ENCODE assay signal across 10 cellular contexts in genomic region chr10:101816375-101816773, GRCh38. TPM values are rescaled to one million over a fixed set of nuclear protein-coding genes. Genes with fewer than 3 reads are reported as not detected.
DNase-seq lines count a peak whose midpoint lies in the region; ATAC-seq, FAIRE-seq and TF ChIP-seq lines count a peak whose summit lies in the region.
"Had no signal": no experiment of that assay in that cellular context is flagged by ENCODE, and none has a peak within 500 bp of the region (broad histone marks: within the 10 kb centered on the region; RNA-seq: fewer than 3 reads in every experiment).

No MANE protein-coding gene starts in this region.

- H3K27me3 ChIP-seq in adipocyte (replicated peaks; ENCODE audit: control insufficient read depth, insufficient read depth, low read length) (no peaks in the 10 kb centered on the region), HepG2 (ENCODE audit: control insufficient read depth in 1 of 2, insufficient read depth in 2 of 2, low read length in 2 of 2) (no peaks in the 10 kb centered on the region; a peak in 1 of 5 replicates), thymus (ENCODE audit: control insufficient read depth, insufficient read depth) (no peaks in the 10 kb centered on the region)

- no peaks in the 10 kb centered on the region for H3K27me3 Mint-ChIP-seq in activated CD4-positive, alpha-beta T cell treated with anti-CD3 and anti-CD28 coated beads, Interleukin-2, amount 10 ng/mL, durations not matched to agents 24 days and 14 days

- FAIRE-seq in HepG2 (lab: Jason Lieb, UNC) = no peak
- FAIRE-seq: colon had no signal

- POLR2A ChIA-PET in HepG2 (lab: Yijun Ruan, JAX) = interaction anchor here (0.7 kb wide), 1 partner anchor 9 kb away, joined by 3 read pairs; no protein-coding TSS in a partner anchor

- H3K4me3 ChIP-seq in adipocyte (ENCODE audit: low read length) (peak overlapping the region; percentile 90), HepG2 (replicated peaks in 1 of 3; ENCODE audit: insufficient read depth in 1 of 3, low read depth in 2 of 3, low read length in 3 of 3) (peak overlapping the region; percentile 81 to 95 (median 89)), thymus (ENCODE audit: low read length) (peak overlapping the region; percentile 100)

- H3K9me3 ChIP-seq in adipocyte (ENCODE audit: control insufficient read depth, low read length) (no peaks in the 10 kb centered on the region), HepG2 (ENCODE audit: low read length) (no peaks in the 10 kb centered on the region), thymus (ENCODE audit: control insufficient read depth) (no peaks in the 10 kb centered on the region)

- H3K79me2 ChIP-seq in HepG2 (ENCODE audit: insufficient read depth, low read length) = peaks cover 74% of the 10 kb centered on the region

- H3K4me1 ChIP-seq in adipocyte (ENCODE audit: control insufficient read depth, insufficient read depth, low read length) = peaks cover 33% of the 10 kb centered on the region
- H3K4me1 ChIP-seq in HepG2 (ENCODE audit: insufficient read depth, low read length) = peaks cover 36% of the 10 kb centered on the region
- peaks cover 25% of the 10 kb centered on the region for H3K4me1 ChIP-seq in thymus (ENCODE audit: control insufficient read depth, insufficient read depth, low read length)

- H2AFZ ChIP-seq in HepG2 (ENCODE audit: low read length) = no peak overlapping the region

- H3K4me3 Mint-ChIP-seq in activated CD4-positive, alpha-beta T cell treated with anti-CD3 and anti-CD28 coated beads, Interleukin-2, amount 10 ng/mL, durations not matched to agents 24 days and 14 days = peak overlapping the region; percentile 89

- TF ChIP-seq POLR2A in HepG2 (IDR thresholded peaks at IDR 0.05; ENCODE audit: insufficient read depth in 1 of 2, low read depth in 2 of 2, low read length in 2 of 2) = no peak

- no peak for TF ChIP-seq RAD21 in HepG2 (CRISPR knock-in tag; IDR thresholded peaks at IDR 0.05)

- no peak for DNase-seq in activated CD4-positive, alpha-beta T cell treated with anti-CD3 and anti-CD28 coated beads, Interleukin-2, amount 10 ng/mL, durations not matched to agents 24 days and 14 days
- no peak for DNase-seq in activated CD4-positive, alpha-beta T cell treated with anti-CD3 and anti-CD28 coated beads for 1 hour
- DNase-seq in adipocyte (ENCODE audit: low read depth) = peak; percentile 53
- DNase-seq in HepG2 (ENCODE audit: low spot score) = no peak
- no peak for DNase-seq in left lobe of liver (ENCODE audit: low spot score)
- no peak for DNase-seq in kidney tubule cell (ENCODE audit: low spot score)

- CTCF ChIA-PET in HepG2 (lab: Yijun Ruan, JAX; ENCODE audit: low intra/inter-chr PET ratio, low total read pairs) = no interaction called here

- H3K4me1 Mint-ChIP-seq in activated CD4-positive, alpha-beta T cell treated with anti-CD3 and anti-CD28 coated beads, Interleukin-2, amount 10 ng/mL, durations not matched to agents 24 days and 14 days = peaks cover 47% of the 10 kb centered on the region

- in situ Hi-C loops in HepG2 (cut with HindIII; ENCODE audit: extremely low pct_ligation_motif_present, low pct_unique_long_range_greater_than_20kb) = no loop called here

- H3K27ac ChIP-seq in HepG2 (ENCODE audit: extremely low read length, insufficient read depth, low read length) (peak overlapping the region; percentile 16), thymus (ENCODE audit: low read depth) (no peak overlapping the region)

- peaks cover 46% of the 10 kb centered on the region for H4K20me1 ChIP-seq in HepG2 (ENCODE audit: insufficient read depth, low read length)

- H3K27ac Mint-ChIP-seq in activated CD4-positive, alpha-beta T cell treated with anti-CD3 and anti-CD28 coated beads, Interleukin-2, amount 10 ng/mL, durations not matched to agents 24 days and 14 days = peak overlapping the region; percentile 82

- peaks cover 35% of the 10 kb centered on the region for H3K36me3 Mint-ChIP-seq in activated CD4-positive, alpha-beta T cell treated with anti-CD3 and anti-CD28 coated beads, Interleukin-2, amount 10 ng/mL, durations not matched to agents 24 days and 14 days (ENCODE audit: low read depth)

- H3K4me2 ChIP-seq in HepG2 (ENCODE audit: low read depth, low read length) = peak overlapping the region; percentile 94

- intact Hi-C loops in activated CD4-positive, alpha-beta T cell treated with anti-CD3 and anti-CD28 coated beads, Interleukin-2, amount 10 ng/mL, durations not matched to agents 24 days and 14 days (cut with micrococcal nuclease) = loop anchor here (1.0 to 10.0 kb wide), 6 partner anchors 9 to 1282 kb away; partner anchors contain the start of genes BTRC, HIF1AN and PPRC1
- intact Hi-C loops in HepG2 (cut with micrococcal nuclease; ENCODE audit: unreplicated experiment) = loop anchor here (10.0 kb wide), 1 partner anchor 688 kb away; the partner anchor contains the start of genes ACTR1A and SUFU

- TF ChIP-seq EP300 in HepG2 (IDR thresholded peaks at IDR 0.05; ENCODE audit: low read depth in 2 of 2, low read length in 2 of 2) (no peak), HepG2 (CRISPR knock-in tag; IDR thresholded peaks at IDR 0.05; ENCODE audit: borderline replicate concordance) (no peak)

- H3K36me3 ChIP-seq in adipocyte (ENCODE audit: control insufficient read depth, insufficient read depth, low read length, severe bottlenecking) = peaks cover 24% of the 10 kb centered on the region
- H3K36me3 ChIP-seq in HepG2 (replicated peaks in 1 of 2; ENCODE audit: control insufficient read depth in 1 of 2, insufficient read depth in 2 of 2, low read length in 2 of 2) = peaks cover 2 to 15% of the 10 kb centered on the region in 2 experiments; a peak in 4 of 5 replicates
- H3K36me3 ChIP-seq in thymus (ENCODE audit: control insufficient read depth, insufficient read depth) = peaks cover 18% of the 10 kb centered on the region

- 4% methylated on average over 5 of the region's 5 CpGs for WGBS in HepG2 (ENCODE audit: low lambda C conversion rate)
- WGBS in thymus = 5% methylated on average over 5 of the region's 5 CpGs

- H3K9me3 Mint-ChIP-seq in activated CD4-positive, alpha-beta T cell treated with anti-CD3 and anti-CD28 coated beads, Interleukin-2, amount 10 ng/mL, durations not matched to agents 24 days and 14 days = no peaks in the 10 kb centered on the region

- BruUV-seq in HepG2 (replicated peaks; lab: Mats Ljungman, UMichigan) = no TSS peak

- TF ChIP-seq CTCF in HepG2 (CRISPR knock-in tag; IDR thresholded peaks at IDR 0.05) = no peak

- ATAC-seq in HepG2 (no peak), GM18861 (IDR thresholded peaks at IDR 0.05; ENCODE audit: unreplicated experiment) (no peak), left lobe of liver (no peak)

- H3K9ac ChIP-seq in adipocyte (ENCODE audit: low read length) = peak overlapping the region; percentile 97
- peak overlapping the region; percentile 87 for H3K9ac ChIP-seq in HepG2 (ENCODE audit: insufficient read depth, low read depth, low read length)

RNA-seq across cellular contexts. Expression of gene OGA, which starts 1.9 kb away (rescaled TPM):
- total RNA-seq in activated CD4-positive, alpha-beta T cell treated with anti-CD3 and anti-CD28 coated beads, Interleukin-2, amount 10 ng/mL, durations not matched to agents 24 days and 14 days = 99.9 and 102 TPM in 2 replicates
- total RNA-seq in HepG2 (2016; rRNA removed; fragmentation: Illumina TruSeq; extraction: Trizol) = 33.2 and 36.5 TPM in 2 replicates
- total RNA-seq in HepG2 (2016; cell fraction: cytosol; rRNA removed; fragmentation: Illumina TruSeq; extraction: Trizol; ENCODE audit: low read depth) = 23.2 and 27.7 TPM in 2 replicates
- total RNA-seq in HepG2 (2016; cell fraction: insoluble cytoplasmic fraction; rRNA removed; fragmentation: Illumina TruSeq; extraction: Trizol) = 30.6 and 34.0 TPM in 2 replicates
- total RNA-seq in HepG2 (2016; cell fraction: membrane; rRNA removed; fragmentation: Illumina TruSeq; extraction: Trizol) = 23.7 and 29.9 TPM in 2 replicates
- total RNA-seq in HepG2 (2016; cell fraction: nucleus; rRNA removed; fragmentation: Illumina TruSeq; extraction: Trizol) = 50.1 and 59.4 TPM in 2 replicates
- polyA plus RNA-seq in HepG2 (2011; rRNA removed) = 35.5 and 39.8 TPM in 2 replicates
- 7.7 and 10.8 TPM in 2 replicates for polyA plus RNA-seq in HepG2 (2011; cell fraction: cytosol; rRNA removed)
- polyA plus RNA-seq in HepG2 (2011; cell fraction: nucleus; rRNA removed) = 66.7 and 69.3 TPM in 2 replicates
- 35.2 and 48.0 TPM in 2 replicates for polyA plus RNA-seq in HepG2 (2012)
- polyA plus RNA-seq in HepG2 (2016; cell fraction: cytosol; fragmentation: Illumina TruSeq; extraction: Trizol; ENCODE audit: low read depth) = 1.0 and 1.1 TPM in 2 replicates
- 24.3 and 27.7 TPM in 2 replicates for polyA plus RNA-seq in HepG2 (2016; cell fraction: insoluble cytoplasmic fraction; fragmentation: Illumina TruSeq; extraction: Trizol; ENCODE audit: low read depth)
- polyA plus RNA-seq in HepG2 (2016; cell fraction: membrane; fragmentation: Illumina TruSeq; extraction: Trizol; ENCODE audit: low read depth) = 2.9 and 3.6 TPM in 2 replicates
- polyA plus RNA-seq in HepG2 (2016; cell fraction: nucleus; fragmentation: Illumina TruSeq; extraction: Trizol; ENCODE audit: insufficient read depth, low read depth) = 105 and 122 TPM in 2 replicates
- polyA minus RNA-seq in HepG2 (2011; rRNA and poly(A)+ RNA removed; ENCODE audit: low replicate concordance) = 18.7 and 34.4 TPM in 2 replicates
- 18.9 and 20.4 TPM in 2 replicates for polyA minus RNA-seq in HepG2 (2011; cell fraction: cytosol; rRNA and poly(A)+ RNA removed)
- 91.7 and 107 TPM in 2 replicates for polyA minus RNA-seq in HepG2 (2011; cell fraction: nucleus; rRNA and poly(A)+ RNA removed)
- 154 TPM for polyA plus RNA-seq in thymus
- 32.8 TPM for total RNA-seq in left lobe of liver

RNA-seq across cellular contexts. Expression of gene KCNIP2, which starts 27.2 kb away (rescaled TPM):
- total RNA-seq in activated CD4-positive, alpha-beta T cell treated with anti-CD3 and anti-CD28 coated beads, Interleukin-2, amount 10 ng/mL, durations not matched to agents 24 days and 14 days = 2.3 and 3.5 TPM in 2 replicates
- total RNA-seq in HepG2 (2016; rRNA removed; fragmentation: Illumina TruSeq; extraction: Trizol) (0.42 TPM in 1 of 2 replicates, not detected in the other), left lobe of liver (1.4 TPM)
- total RNA-seq in HepG2 (2016; cell fraction: cytosol; rRNA removed; fragmentation: Illumina TruSeq; extraction: Trizol; ENCODE audit: low read depth) = not detected in 2 replicates
- 0.13 and 0.52 TPM in 2 replicates for total RNA-seq in HepG2 (2016; cell fraction: insoluble cytoplasmic fraction; rRNA removed; fragmentation: Illumina TruSeq; extraction: Trizol)
- not detected in 2 replicates for total RNA-seq in HepG2 (2016; cell fraction: membrane; rRNA removed; fragmentation: Illumina TruSeq; extraction: Trizol)
- 1.1 and 1.7 TPM in 2 replicates for total RNA-seq in HepG2 (2016; cell fraction: nucleus; rRNA removed; fragmentation: Illumina TruSeq; extraction: Trizol)
- polyA plus RNA-seq in HepG2 (2011; rRNA removed) (0.70 and 0.88 TPM in 2 replicates), thymus (1.3 TPM)
- 0.13 TPM in 1 of 2 replicates, not detected in the other for polyA plus RNA-seq in HepG2 (2011; cell fraction: cytosol; rRNA removed)
- polyA plus RNA-seq in HepG2 (2011; cell fraction: nucleus; rRNA removed) = 3.4 and 3.8 TPM in 2 replicates
- 1.0 and 1.6 TPM in 2 replicates for polyA plus RNA-seq in HepG2 (2012)
- not detected in 2 replicates for polyA plus RNA-seq in HepG2 (2016; cell fraction: cytosol; fragmentation: Illumina TruSeq; extraction: Trizol; ENCODE audit: low read depth)
- polyA plus RNA-seq in HepG2 (2016; cell fraction: insoluble cytoplasmic fraction; fragmentation: Illumina TruSeq; extraction: Trizol; ENCODE audit: low read depth) = not detected in 2 replicates
- not detected in 2 replicates for polyA plus RNA-seq in HepG2 (2016; cell fraction: membrane; fragmentation: Illumina TruSeq; extraction: Trizol; ENCODE audit: low read depth)
- 2.7 and 2.9 TPM in 2 replicates for polyA plus RNA-seq in HepG2 (2016; cell fraction: nucleus; fragmentation: Illumina TruSeq; extraction: Trizol; ENCODE audit: insufficient read depth, low read depth)
- polyA minus RNA-seq in HepG2 (2011; rRNA and poly(A)+ RNA removed; ENCODE audit: low replicate concordance) = 1.2 and 2.3 TPM in 2 replicates
- not detected in 2 replicates for polyA minus RNA-seq in HepG2 (2011; cell fraction: cytosol; rRNA and poly(A)+ RNA removed)
- polyA minus RNA-seq in HepG2 (2011; cell fraction: nucleus; rRNA and poly(A)+ RNA removed) = 4.1 and 7.7 TPM in 2 replicates

RNA-seq across cellular contexts. Expression of gene NPM3, which starts 33.1 kb away (rescaled TPM):
- total RNA-seq in activated CD4-positive, alpha-beta T cell treated with anti-CD3 and anti-CD28 coated beads, Interleukin-2, amount 10 ng/mL, durations not matched to agents 24 days and 14 days = 172 and 175 TPM in 2 replicates
- total RNA-seq in HepG2 (2016; rRNA removed; fragmentation: Illumina TruSeq; extraction: Trizol) = 129 and 160 TPM in 2 replicates
- total RNA-seq in HepG2 (2016; cell fraction: cytosol; rRNA removed; fragmentation: Illumina TruSeq; extraction: Trizol; ENCODE audit: low read depth) = 72.9 and 79.2 TPM in 2 replicates
- total RNA-seq in HepG2 (2016; cell fraction: insoluble cytoplasmic fraction; rRNA removed; fragmentation: Illumina TruSeq; extraction: Trizol) = 127 and 156 TPM in 2 replicates
- total RNA-seq in HepG2 (2016; cell fraction: membrane; rRNA removed; fragmentation: Illumina TruSeq; extraction: Trizol) = 118 and 120 TPM in 2 replicates
- 40.1 and 46.2 TPM in 2 replicates for total RNA-seq in HepG2 (2016; cell fraction: nucleus; rRNA removed; fragmentation: Illumina TruSeq; extraction: Trizol)
- polyA plus RNA-seq in HepG2 (2011; rRNA removed) = 47.6 and 50.8 TPM in 2 replicates
- 77.2 and 99.2 TPM in 2 replicates for polyA plus RNA-seq in HepG2 (2011; cell fraction: cytosol; rRNA removed)
- polyA plus RNA-seq in HepG2 (2011; cell fraction: nucleus; rRNA removed) = 35.2 and 42.2 TPM in 2 replicates
- polyA plus RNA-seq in HepG2 (2012) = 50.7 and 56.1 TPM in 2 replicates
- polyA plus RNA-seq in HepG2 (2016; cell fraction: cytosol; fragmentation: Illumina TruSeq; extraction: Trizol; ENCODE audit: low read depth) = 74.7 and 76.8 TPM in 2 replicates
- 123 and 134 TPM in 2 replicates for polyA plus RNA-seq in HepG2 (2016; cell fraction: insoluble cytoplasmic fraction; fragmentation: Illumina TruSeq; extraction: Trizol; ENCODE audit: low read depth)
- 94.9 and 101 TPM in 2 replicates for polyA plus RNA-seq in HepG2 (2016; cell fraction: membrane; fragmentation: Illumina TruSeq; extraction: Trizol; ENCODE audit: low read depth)
- polyA plus RNA-seq in HepG2 (2016; cell fraction: nucleus; fragmentation: Illumina TruSeq; extraction: Trizol; ENCODE audit: insufficient read depth, low read depth) = 69.1 and 70.7 TPM in 2 replicates
- polyA minus RNA-seq in HepG2 (2011; rRNA and poly(A)+ RNA removed; ENCODE audit: low replicate concordance) = 57.7 and 87.9 TPM in 2 replicates
- polyA minus RNA-seq in HepG2 (2011; cell fraction: cytosol; rRNA and poly(A)+ RNA removed) = 11.6 and 28.0 TPM in 2 replicates
- 4.2 and 7.6 TPM in 2 replicates for polyA minus RNA-seq in HepG2 (2011; cell fraction: nucleus; rRNA and poly(A)+ RNA removed)
- polyA plus RNA-seq in thymus = 30.6 TPM
- 7.2 TPM for total RNA-seq in left lobe of liver

RNA-seq across cellular contexts. Expression of gene FGF8, which starts 40.5 kb away (rescaled TPM):
- 0.35 TPM in 1 of 2 replicates, not detected in the other for total RNA-seq in activated CD4-positive, alpha-beta T cell treated with anti-CD3 and anti-CD28 coated beads, Interleukin-2, amount 10 ng/mL, durations not matched to agents 24 days and 14 days
- total RNA-seq in HepG2 (2016; rRNA removed; fragmentation: Illumina TruSeq; extraction: Trizol) = not detected in 2 replicates
- total RNA-seq in HepG2 (2016; cell fraction: cytosol; rRNA removed; fragmentation: Illumina TruSeq; extraction: Trizol; ENCODE audit: low read depth) = not detected in 2 replicates
- total RNA-seq in HepG2 (2016; cell fraction: insoluble cytoplasmic fraction; rRNA removed; fragmentation: Illumina TruSeq; extraction: Trizol) = not detected in 2 replicates
- not detected in 2 replicates for total RNA-seq in HepG2 (2016; cell fraction: membrane; rRNA removed; fragmentation: Illumina TruSeq; extraction: Trizol)
- total RNA-seq in HepG2 (2016; cell fraction: nucleus; rRNA removed; fragmentation: Illumina TruSeq; extraction: Trizol) = not detected in 2 replicates
- polyA plus RNA-seq in HepG2 (2011; rRNA removed) = 0.26 TPM in 1 of 2 replicates, not detected in the other
- polyA plus RNA-seq in HepG2 (2011; cell fraction: cytosol; rRNA removed) = not detected in 2 replicates
- 0.37 and 0.80 TPM in 2 replicates for polyA plus RNA-seq in HepG2 (2011; cell fraction: nucleus; rRNA removed)
- not detected in 2 replicates for polyA plus RNA-seq in HepG2 (2012)
- not detected in 2 replicates for polyA plus RNA-seq in HepG2 (2016; cell fraction: cytosol; fragmentation: Illumina TruSeq; extraction: Trizol; ENCODE audit: low read depth)
- polyA plus RNA-seq in HepG2 (2016; cell fraction: insoluble cytoplasmic fraction; fragmentation: Illumina TruSeq; extraction: Trizol; ENCODE audit: low read depth) = not detected in 2 replicates
- not detected in 2 replicates for polyA plus RNA-seq in HepG2 (2016; cell fraction: membrane; fragmentation: Illumina TruSeq; extraction: Trizol; ENCODE audit: low read depth)
- polyA plus RNA-seq in HepG2 (2016; cell fraction: nucleus; fragmentation: Illumina TruSeq; extraction: Trizol; ENCODE audit: insufficient read depth, low read depth) = not detected in 2 replicates
- polyA minus RNA-seq in HepG2 (2011; rRNA and poly(A)+ RNA removed; ENCODE audit: low replicate concordance) = not detected in 2 replicates
- polyA minus RNA-seq in HepG2 (2011; cell fraction: cytosol; rRNA and poly(A)+ RNA removed) = not detected in 2 replicates
- polyA minus RNA-seq in HepG2 (2011; cell fraction: nucleus; rRNA and poly(A)+ RNA removed) = not detected in 2 replicates
- polyA plus RNA-seq in thymus = not detected
- total RNA-seq in left lobe of liver = not detected
- total RNA-seq: LHCN-M2 had no signal
